In the genomic region with DNA sequence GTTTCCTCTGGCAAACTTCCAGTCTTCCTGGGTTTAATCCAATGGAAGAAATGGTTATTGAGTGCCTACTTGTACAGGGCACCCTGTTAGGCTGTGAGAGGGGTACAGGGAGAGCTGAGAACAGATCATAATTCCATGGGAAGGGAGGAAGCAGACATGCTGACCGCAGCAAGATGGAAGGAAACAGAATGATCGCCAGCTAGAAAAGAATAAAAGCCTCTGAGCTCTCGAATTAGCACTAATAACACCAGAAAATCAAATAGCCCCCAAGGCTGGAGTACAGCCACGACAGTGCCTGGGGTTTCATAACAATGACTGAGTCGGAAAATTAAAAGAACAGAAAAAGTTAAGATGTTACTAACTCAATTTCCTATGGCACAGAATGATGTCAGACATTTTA, we compare ENCODE assay signal across 25 cellular contexts.
"Had no signal": no experiment of that assay in that cellular context is flagged by ENCODE, and none has a peak within 500 bp of the region (broad histone marks: within the 10 kb centered on the region; RNA-seq: fewer than 3 reads in every experiment).

No MANE protein-coding gene starts in this region.

- H3K4me3 ChIP-seq: adrenal gland, breast epithelium, K562, PC-9 had no signal

- H2AFZ ChIP-seq: PC-9 had no signal

- DNase-seq: activated CD4-positive, alpha-beta T cell treated with anti-CD3 and anti-CD28 coated beads for 48 hours; activated CD4-positive, alpha-beta T cell treated with anti-CD3 and anti-CD28 coated beads, Interleukin-2, amount 50 U/mL, for 4 hours; activated CD4-positive, CD25-positive, alpha-beta regulatory T cell treated with anti-CD3 and anti-CD28 coated beads, Interleukin-2, amount 50 U/mL, for 72 hours; activated CD8-positive, alpha-beta memory T cell treated with anti-CD3 and anti-CD28 coated beads, Interleukin-2, amount 50 U/mL, for 48 hours; activated CD8-positive, alpha-beta T cell treated with anti-CD3 and anti-CD28 coated beads, Interleukin-2, amount 10 ng/mL, durations not matched to agents 7 days and 5 days; activated naive CD4-positive, alpha-beta T cell treated with anti-CD3 and anti-CD28 coated beads, Interleukin-2, amount 50 U/mL, for 16 hours; activated naive CD8-positive, alpha-beta T cell treated with anti-CD3 and anti-CD28 coated beads, Interleukin-2, amount 10 ng/mL, durations not matched to agents 7 days and 5 days; activated T-cell treated with anti-CD3 and anti-CD28 coated beads, Interleukin-2, amount 50 U/mL, for 1 hour; adrenal gland; anterior cingulate cortex; central memory CD4-positive, alpha-beta T cell; Kasumi-1; NCI-H1436; NCI-H187 treated with DMSO at 0.1 percent for 48 hours; NCI-H2081 treated with DMSO at 0.1 percent for 48 hours; NCI-H446 treated with DMSO at 0.1 percent for 48 hours; NCI-H524 treated with DMSO at 0.1 percent for 48 hours; NCI-H774; PC-9; SHP77 treated with DMSO at 0.1 percent for 48 hours; T-helper 17 cell; T-helper 9 cell had no signal

- H3K27ac ChIP-seq: breast epithelium, PC-9 had no signal

- H3K36me3 ChIP-seq: adrenal gland, breast epithelium had no signal

- H3K4me2 ChIP-seq: PC-9 had no signal

- H3K9me3 ChIP-seq: adrenal gland, breast epithelium had no signal

- ATAC-seq: activated CD8-positive, alpha-beta T cell treated with anti-CD3 and anti-CD28 coated beads, Interleukin-2, amount 10 ng/mL, durations not matched to agents 7 days and 5 days; K562; T-helper 17 cell; WTC11 had no signal

- H3K27me3 ChIP-seq: adrenal gland, breast epithelium had no signal

- FAIRE-seq: K562 had no signal
